Comparison of ENCODE assay signal across 21 cellular contexts in the genomic region with DNA sequence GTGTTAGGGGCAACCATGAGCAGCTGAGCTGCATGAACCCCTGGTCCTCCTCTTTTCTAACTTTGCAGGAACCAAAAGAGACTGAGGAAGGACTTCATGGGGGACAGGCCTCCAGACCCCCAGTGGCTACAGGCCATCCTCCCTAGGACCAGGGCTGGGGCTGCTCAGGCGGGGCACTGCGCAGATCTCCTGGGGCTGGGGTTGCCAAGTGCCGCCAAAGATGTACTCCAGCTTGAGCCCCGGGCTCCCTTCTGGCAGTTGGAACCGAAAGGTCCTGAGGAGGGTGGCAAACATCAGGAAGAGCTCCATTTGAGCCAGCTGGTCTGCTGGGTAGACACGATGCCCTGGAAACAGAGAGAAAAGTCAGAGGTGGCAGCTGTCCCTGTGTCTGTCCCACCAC.
"Had no signal": no experiment of that assay in that cellular context is flagged by ENCODE, and none has a peak within 500 bp of the region (broad histone marks: within the 10 kb centered on the region; RNA-seq: fewer than 3 reads in every experiment).

No MANE protein-coding gene starts in this region.

- H3K4me3 Mint-ChIP-seq: activated naive CD8-positive, alpha-beta T cell; memory B cell; natural killer cell treated with Interleukin-12 subunit alpha and Interleukin-12 subunit beta and Interleukin-15 and Interleukin-18, amount 100 ng/mL, for 72 hours; stimulated activated memory B cell treated with anti-CD40 and anti-IgM and Interleukin-4, amounts not matched to agents 10 μg/mL and 1 μg/mL and 100 μg/mL, for 72 hours had no signal

- H3K9me3 Mint-ChIP-seq: natural killer cell treated with Interleukin-12 subunit alpha and Interleukin-12 subunit beta and Interleukin-15 and Interleukin-18, amount 100 ng/mL, for 72 hours had no signal

- H3K36me3 Mint-ChIP-seq: activated naive CD8-positive, alpha-beta T cell; natural killer cell treated with Interleukin-12 subunit alpha and Interleukin-12 subunit beta and Interleukin-15 and Interleukin-18, amount 100 ng/mL, for 72 hours; stimulated activated memory B cell treated with anti-CD40 and anti-IgM and Interleukin-4, amounts not matched to agents 10 μg/mL and 1 μg/mL and 100 μg/mL, for 72 hours had no signal

- H3K27ac Mint-ChIP-seq: activated naive CD8-positive, alpha-beta T cell; memory B cell; natural killer cell treated with Interleukin-12 subunit alpha and Interleukin-12 subunit beta and Interleukin-15 and Interleukin-18, amount 100 ng/mL, for 72 hours had no signal

- H3K4me3 ChIP-seq: adrenal gland, breast epithelium, colonic mucosa, gastroesophageal sphincter, heart left ventricle, pancreas, psoas muscle, right atrium auricular region, stomach, suprapubic skin, tibial nerve had no signal

- H3K27me3 ChIP-seq: breast epithelium, pancreas, right atrium auricular region had no signal

- H3K9me3 ChIP-seq: adrenal gland, breast epithelium, colonic mucosa, gastroesophageal sphincter, heart left ventricle, pancreas, psoas muscle, right atrium auricular region, stomach, suprapubic skin, tibial nerve had no signal

- H3K27ac ChIP-seq: adrenal gland, breast epithelium, colonic mucosa, epithelial cell of prostate, gastroesophageal sphincter, heart left ventricle, pancreas, psoas muscle, right atrium auricular region, stomach, suprapubic skin, tibial nerve had no signal

- H3K36me3 ChIP-seq: adrenal gland, breast epithelium, colonic mucosa, gastroesophageal sphincter, heart left ventricle, pancreas, right atrium auricular region, stomach, suprapubic skin, tibial nerve had no signal

- H3K4me1 ChIP-seq: adrenal gland, breast epithelium, colonic mucosa, gastroesophageal sphincter, heart left ventricle, pancreas, psoas muscle, right atrium auricular region, stomach, suprapubic skin had no signal

- DNase-seq: activated naive CD4-positive, alpha-beta T cell; activated T-cell treated with anti-CD3 and anti-CD28 coated beads, Interleukin-2, amount 50 U/mL, for 1 hour; colonic mucosa; heart left ventricle; islet precursor cell; left cardiac atrium; psoas muscle; stomach; T-helper 9 cell had no signal
